Comparison of ENCODE assay signal across 8 cellular contexts in the genomic region with DNA sequence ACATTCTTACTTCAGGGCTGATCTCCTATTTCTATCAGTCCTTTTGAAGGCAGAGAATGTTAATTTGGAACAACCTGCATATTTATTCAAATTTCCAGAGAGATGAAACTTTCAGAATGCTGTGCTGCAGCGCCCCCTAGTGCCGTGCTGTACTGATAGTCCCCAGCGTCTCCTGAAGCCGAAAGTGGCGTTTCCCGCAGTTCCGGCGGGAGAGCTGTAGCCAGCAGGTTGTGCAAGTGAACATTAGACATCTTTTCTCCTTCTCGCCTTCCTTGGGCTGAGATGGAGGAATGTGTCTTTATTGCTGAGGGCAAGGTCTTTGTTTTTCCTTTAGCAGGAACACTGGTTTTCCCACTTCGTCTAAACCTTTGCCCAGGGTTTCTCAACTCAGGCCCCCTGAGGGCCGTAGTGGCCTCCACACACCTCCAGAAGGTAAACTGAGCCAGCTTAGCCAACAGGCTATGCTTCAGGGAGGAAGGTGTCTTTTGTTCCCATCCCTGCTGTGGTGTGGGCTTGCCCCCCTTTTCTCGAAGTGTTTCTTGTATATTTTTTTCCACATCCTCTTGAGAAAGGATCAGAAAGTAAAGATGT.
A peak's percentile ranks its signal among the peaks of the same experiment; 100 is the strongest.
DNase-seq lines count a peak whose midpoint lies in the region; ATAC-seq lines count a peak whose summit lies in the region.

No MANE protein-coding gene starts in this region.

- peak; percentile 21 for ATAC-seq in GM19467 (IDR thresholded peaks at IDR 0.05; ENCODE audit: unreplicated experiment)
- no peak for ATAC-seq in GM18873 (IDR thresholded peaks at IDR 0.05; ENCODE audit: low FRiP score, unreplicated experiment)

- H3K27ac ChIP-seq in BLaER1 treated with 17β-estradiol and CSF1 and Interleukin-3, amounts not matched to agents 10 nM and 100 nM: peak overlapping the region; percentile 18 to 90 (median 82); a peak in 20 of 22 replicates

- no peaks in the 10 kb centered on the region for H3K9me3 ChIP-seq in BLaER1 treated with 17β-estradiol and CSF1 and Interleukin-3, amounts not matched to agents 10 nM and 100 nM (replicated peaks in 1 of 11)

- H3K27me3 ChIP-seq in BLaER1 treated with 17β-estradiol and CSF1 and Interleukin-3, amounts not matched to agents 10 nM and 100 nM: no peaks in the 10 kb centered on the region

- H3K4me3 ChIP-seq in BLaER1 treated with 17β-estradiol and CSF1 and Interleukin-3, amounts not matched to agents 10 nM and 100 nM: peak overlapping the region; percentile 18 to 67 (median 54); a peak in 18 of 20 replicates

- H3K4me2 ChIP-seq in BLaER1 treated with 17β-estradiol and CSF1 and Interleukin-3, amounts not matched to agents 10 nM and 100 nM: peak overlapping the region; percentile 83 to 97 (median 95)

- H3K9ac ChIP-seq in BLaER1 treated with 17β-estradiol and CSF1 and Interleukin-3, amounts not matched to agents 10 nM and 100 nM: peak overlapping the region in 10 of 11 experiments; percentile 54 to 79 (median 74); a peak in 20 of 22 replicates

- peaks cover 5 to 22% (median 12%) of the 10 kb centered on the region in 11 experiments; a peak in 18 of 22 replicates for H3K36me3 ChIP-seq in BLaER1 treated with 17β-estradiol and CSF1 and Interleukin-3, amounts not matched to agents 10 nM and 100 nM

- DNase-seq in NCI-H146 (lab: John Stamatoyannopoulos, UW): peak; percentile 52
- peak; percentile 55 for DNase-seq in T1000 (lab: John Stamatoyannopoulos, UW)
- DNase-seq in astrocyte of the hippocampus (ENCODE audit: low read depth, low spot score): peak; percentile 92
- DNase-seq in hippocampal formation (lab: John Stamatoyannopoulos, UW): peak; percentile 70 to 84
- DNase-seq in retina: peak; percentile 79

- H3K4me1 ChIP-seq in BLaER1 treated with 17β-estradiol and CSF1 and Interleukin-3, amounts not matched to agents 10 nM and 100 nM: peaks cover 79 to 98% (median 94%) of the 10 kb centered on the region in 10 experiments

- H4K20me1 ChIP-seq in BLaER1 treated with 17β-estradiol and CSF1 and Interleukin-3, amounts not matched to agents 10 nM and 100 nM: peaks cover 60 to 100% (median 99%) of the 10 kb centered on the region in 11 experiments
